ENCODE assay signal across 18 cellular contexts in the genomic region with DNA sequence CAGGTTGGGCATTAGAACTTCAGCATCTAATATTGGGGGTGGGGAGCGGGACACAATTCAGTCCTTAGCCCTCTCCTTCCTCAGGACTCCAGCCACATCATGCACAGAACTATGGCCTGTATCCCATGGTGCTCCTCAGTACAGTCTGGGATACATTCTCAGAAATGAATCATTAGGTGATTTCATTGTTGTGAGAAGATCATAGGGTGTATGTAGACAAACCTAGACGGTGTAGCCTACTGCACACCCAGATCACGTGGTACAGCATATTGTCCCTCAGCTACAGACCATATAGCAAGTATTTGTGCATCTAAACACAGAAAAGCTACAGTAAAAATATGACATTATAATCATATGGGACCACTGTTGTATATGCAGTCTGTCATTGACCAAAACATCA. TPM values are rescaled to one million over a fixed set of nuclear protein-coding genes. Genes with fewer than 3 reads are reported as not detected.
DNase-seq lines count a peak whose midpoint lies in the region; ATAC-seq, FAIRE-seq and TF ChIP-seq lines count a peak whose summit lies in the region.
"Had no signal": no experiment of that assay in that cellular context is flagged by ENCODE, and none has a peak within 500 bp of the region (broad histone marks: within the 10 kb centered on the region; RNA-seq: fewer than 3 reads in every experiment).

No MANE protein-coding gene starts in this region.

- H3K4ac ChIP-seq in IMR-90 (ENCODE audit: low read depth, low read length): no peak overlapping the region

- H3K79me1 ChIP-seq in IMR-90 (ENCODE audit: low read depth in 1 of 2, low read length in 2 of 2): no peaks in the 10 kb centered on the region

- CTCF ChIA-PET in IMR-90 (lab: Yijun Ruan, JAX) (no interaction called here), K562 (lab: Yijun Ruan, JAX; ENCODE audit: low intra/inter-chr PET ratio) (no interaction called here)

- H3K36me3 ChIP-seq in IMR-90 (ENCODE audit: control insufficient read depth, insufficient read depth, low read length) (no peaks in the 10 kb centered on the region), K562 (ENCODE audit: control insufficient read depth, insufficient read depth, low read length) (no peaks in the 10 kb centered on the region)
- H3K36me3 ChIP-seq: BLaER1 had no signal

- no peak overlapping the region for H3K4me3 ChIP-seq in IMR-90 (ENCODE audit: insufficient read depth, low read depth, low read length)
- no peak overlapping the region for H3K4me3 ChIP-seq in K562
- H3K4me3 ChIP-seq: BLaER1, GM12878, GM23338 had no signal

- no peak overlapping the region for H2AK9ac ChIP-seq in IMR-90 (replicated peaks; ENCODE audit: low read depth, low read length, poor library complexity)

- H4K5ac ChIP-seq in IMR-90 (ENCODE audit: low read depth, low read length): no peak overlapping the region

- H3K36me3 Mint-ChIP-seq in activated CD4-positive, alpha-beta T cell treated with anti-CD3 and anti-CD28 coated beads, Interleukin-2, amount 10 ng/mL, durations not matched to agents 24 days and 14 days (ENCODE audit: low read depth): no peaks in the 10 kb centered on the region

- in situ Hi-C loops in IMR-90 (cut with MboI; ENCODE audit: low sequenced_read_pairs): no loop called here
- in situ Hi-C loops in K562 (cut with MboI): no loop called here

- H3K27me3 Mint-ChIP-seq in activated CD4-positive, alpha-beta T cell treated with anti-CD3 and anti-CD28 coated beads, Interleukin-2, amount 10 ng/mL, durations not matched to agents 24 days and 14 days: peaks cover 24% of the 10 kb centered on the region

- H3K79me2 ChIP-seq in K562 (ENCODE audit: control insufficient read depth, insufficient read depth, low read length): no peaks in the 10 kb centered on the region

- no peaks in the 10 kb centered on the region for H3K9me3 ChIP-seq in IMR-90 (ENCODE audit: control insufficient read depth, insufficient read depth, low read length)
- H3K9me3 ChIP-seq in K562 (replicated peaks; ENCODE audit: control insufficient read depth, insufficient read depth, low read depth, low read length): no peaks in the 10 kb centered on the region
- H3K9me3 ChIP-seq: BLaER1 had no signal

- H3K27me3 ChIP-seq in IMR-90 (ENCODE audit: control insufficient read depth, insufficient read depth, low read length) (no peaks in the 10 kb centered on the region; the same call in 1 of the 2 replicates), K562 (ENCODE audit: control insufficient read depth in 2 of 2, insufficient read depth in 2 of 2, low read length in 2 of 2) (peaks cover 0 to 19% of the 10 kb centered on the region in 2 experiments; a peak in 2 of 5 replicates)
- H3K27me3 ChIP-seq: BLaER1 had no signal

- no peaks in the 10 kb centered on the region for H3K9me3 Mint-ChIP-seq in activated CD4-positive, alpha-beta T cell treated with anti-CD3 and anti-CD28 coated beads, Interleukin-2, amount 10 ng/mL, durations not matched to agents 24 days and 14 days
- H3K9me3 Mint-ChIP-seq: GM23338 had no signal

- TF ChIP-seq CTCF in IMR-90 (conservative IDR thresholded peaks at IDR 0.05; ENCODE audit: low read depth, low read length) (no peak), K562 (IDR thresholded peaks at IDR 0.05 in 2 of 3, conservative IDR thresholded peaks at IDR 0.05 in 1 of 3; ENCODE audit: insufficient read depth in 2 of 3, low read depth in 1 of 3, low read length in 3 of 3) (no peak)

- H3K4me2 ChIP-seq in IMR-90 (ENCODE audit: low read depth, low read length) (no peak overlapping the region), K562 (ENCODE audit: insufficient read depth, low read length) (no peak overlapping the region)
- H3K4me2 ChIP-seq: BLaER1, GM23338 had no signal

- H3K4me1 Mint-ChIP-seq in activated CD4-positive, alpha-beta T cell treated with anti-CD3 and anti-CD28 coated beads, Interleukin-2, amount 10 ng/mL, durations not matched to agents 24 days and 14 days: no peaks in the 10 kb centered on the region
- H3K4me1 Mint-ChIP-seq: GM23338 had no signal

- no peak overlapping the region for H3K56ac ChIP-seq in IMR-90 (ENCODE audit: extremely low read depth, insufficient read depth, low read length)

- TF ChIP-seq POLR2A in IMR-90 (IDR thresholded peaks at IDR 0.05; ENCODE audit: low read depth, low read length) (no peak), K562 (conservative IDR thresholded peaks at IDR 0.05) (no peak)

- peak; percentile 22 for DNase-seq in activated CD4-positive, alpha-beta T cell treated with anti-CD3 and anti-CD28 coated beads, Interleukin-2, amount 10 ng/mL, durations not matched to agents 24 days and 14 days
- DNase-seq in activated CD4-positive, alpha-beta T cell treated with anti-CD3 and anti-CD28 coated beads for 4 hours: no peak
- DNase-seq in IMR-90 (no peak), K562 (ENCODE audit: extremely low read depth in 1 of 4, low spot score in 3 of 4) (no peak), kidney tubule cell (ENCODE audit: low spot score) (peak; percentile 20), NCI-H1417 (lab: John Stamatoyannopoulos, UW) (no peak), NCI-H345 (lab: John Stamatoyannopoulos, UW) (no peak)
- no peak for DNase-seq in activated T-cell treated with anti-CD3 and anti-CD28 coated beads, Interleukin-2, amount 50 U/mL, for 48 hours
- DNase-seq: AML-193, DMS53, H7, KG1 had no signal

- dilution Hi-C loops in IMR-90 (cut with HindIII; ENCODE audit: low sequenced_read_pairs, unreplicated experiment): no loop called here

- no CpG with 5 or more reads among the region's 3 CpGs for WGBS in IMR-90 (ENCODE audit: extremely low coverage in 2 of 2, insufficient read length in 1 of 2), 2 experiments
- WGBS in K562 (ENCODE audit: insufficient coverage, low coverage, missing lambda C conversion rate): 2% methylated on average over 3 of the region's 3 CpGs

- intact Hi-C loops in activated CD4-positive, alpha-beta T cell treated with anti-CD3 and anti-CD28 coated beads, Interleukin-2, amount 10 ng/mL, durations not matched to agents 24 days and 14 days (cut with micrococcal nuclease): no loop called here
- intact Hi-C loops in IMR-90 (cut with micrococcal nuclease) (no loop called here), K562 (cut with micrococcal nuclease) (no loop called here)

- no peak for TF ChIP-seq RAD21 in IMR-90 (IDR thresholded peaks at IDR 0.05; ENCODE audit: low read length)
- no peak for TF ChIP-seq RAD21 in K562 (CRISPR knock-in tag; conservative IDR thresholded peaks at IDR 0.05 in 1 of 2, IDR thresholded peaks at IDR 0.05 in 1 of 2)

- H3K4me3 Mint-ChIP-seq in activated CD4-positive, alpha-beta T cell treated with anti-CD3 and anti-CD28 coated beads, Interleukin-2, amount 10 ng/mL, durations not matched to agents 24 days and 14 days: no peak overlapping the region
- H3K4me3 Mint-ChIP-seq: GM23338 had no signal

- H3K9ac ChIP-seq in IMR-90 (ENCODE audit: low read depth, low read length): no peak overlapping the region
- no peak overlapping the region for H3K9ac ChIP-seq in K562 (ENCODE audit: insufficient read depth in 1 of 2, low read depth in 2 of 2, low read length in 2 of 2)
- H3K9ac ChIP-seq: BLaER1 had no signal

- no peak overlapping the region for H3K23ac ChIP-seq in IMR-90 (ENCODE audit: low read depth, low read length)

- ATAC-seq in IMR-90 (ENCODE audit: low read depth) (no peak), K562 (no peak)
- ATAC-seq: GM12878, GM23338 had no signal

- FAIRE-seq in K562 (lab: Jason Lieb, UNC): no peak
- FAIRE-seq: GM12878, GM18507, HTR-8/SVneo had no signal

- H3K27ac ChIP-seq in IMR-90 (ENCODE audit: insufficient read depth, low read length): no peak overlapping the region
- no peak overlapping the region for H3K27ac ChIP-seq in K562 (ENCODE audit: extremely low read depth, low read depth, low read length)
- H3K27ac ChIP-seq: 22Rv1, BLaER1 had no signal

- no peak overlapping the region for H2BK15ac ChIP-seq in IMR-90 (ENCODE audit: low read depth, low read length)

- H3K9me1 ChIP-seq in IMR-90 (ENCODE audit: insufficient read depth, low read length): no peaks in the 10 kb centered on the region
- no peaks in the 10 kb centered on the region for H3K9me1 ChIP-seq in K562 (ENCODE audit: control insufficient read depth, insufficient read depth, low read length)

- H2AK5ac ChIP-seq in IMR-90 (ENCODE audit: low read depth, low read length): no peak overlapping the region

- H2BK120ac ChIP-seq in IMR-90 (ENCODE audit: low read depth, low read length): no peak overlapping the region

- BruUV-seq in IMR-90 (replicated peaks; lab: Mats Ljungman, UMichigan) (no TSS peak), K562 (replicated peaks; lab: Mats Ljungman, UMichigan) (no TSS peak)

- H4K20me1 ChIP-seq in IMR-90 (ENCODE audit: insufficient read depth, low read length) (no peaks in the 10 kb centered on the region), K562 (replicated peaks; ENCODE audit: control insufficient read depth, insufficient read depth, low read length) (no peaks in the 10 kb centered on the region)
- H4K20me1 ChIP-seq: BLaER1 had no signal

- no peak for TF ChIP-seq EP300 in K562 (IDR thresholded peaks at IDR 0.05; ENCODE audit: low read length)

- no peak overlapping the region for H3K27ac Mint-ChIP-seq in activated CD4-positive, alpha-beta T cell treated with anti-CD3 and anti-CD28 coated beads, Interleukin-2, amount 10 ng/mL, durations not matched to agents 24 days and 14 days
- H3K27ac Mint-ChIP-seq: GM23338 had no signal

- no peaks in the 10 kb centered on the region for H3K4me1 ChIP-seq in IMR-90 (ENCODE audit: control insufficient read depth, insufficient read depth, low read length)
- H3K4me1 ChIP-seq in K562 (replicated peaks in 1 of 2; ENCODE audit: control insufficient read depth in 2 of 2, insufficient read depth in 2 of 2, low read length in 2 of 2): peaks cover 0 to 7% of the 10 kb centered on the region in 2 experiments; a peak in 2 of 5 replicates
- H3K4me1 ChIP-seq: BLaER1 had no signal

- POLR2A ChIA-PET in IMR-90 (lab: Charles Lee; ENCODE audit: unreplicated experiment) (no interaction called here), K562 (lab: Yijun Ruan, JAX) (interaction anchor here (1.0 kb wide), 1 partner anchor 9 kb away, joined by 7 read pairs; no protein-coding TSS in a partner anchor)

- no peak overlapping the region for H3K14ac ChIP-seq in IMR-90 (replicated peaks; ENCODE audit: low read depth, low read length)

- no peak overlapping the region for H3K18ac ChIP-seq in IMR-90 (ENCODE audit: low read depth, low read length)

- no peak overlapping the region for H2AFZ ChIP-seq in IMR-90 (replicated peaks; ENCODE audit: low read length, poor library complexity)
- no peak overlapping the region for H2AFZ ChIP-seq in K562 (ENCODE audit: low read depth, low read length)
- H2AFZ ChIP-seq: GM23338 had no signal

- no peak overlapping the region for H2BK20ac ChIP-seq in IMR-90 (ENCODE audit: low read depth, low read length)

- no peak overlapping the region for H2BK5ac ChIP-seq in IMR-90 (ENCODE audit: low read depth, low read length, poor library complexity, severe bottlenecking)

- H4K8ac ChIP-seq in IMR-90 (ENCODE audit: low read depth in 2 of 2, low read length in 2 of 2): no peak overlapping the region

- no peak overlapping the region for H4K91ac ChIP-seq in IMR-90 (ENCODE audit: insufficient read depth, low read depth, low read length)

RNA-seq across cellular contexts. Expression of gene IMP4, which starts 23.2 kb away (rescaled TPM):
- total RNA-seq in activated CD4-positive, alpha-beta T cell treated with anti-CD3 and anti-CD28 coated beads, Interleukin-2, amount 10 ng/mL, durations not matched to agents 24 days and 14 days: 177 and 178 TPM in 2 replicates
- total RNA-seq in IMR-90 (2012; rRNA removed) (127 and 154 TPM in 2 replicates), K562 (2014; rRNA removed) (187 and 239 TPM in 2 replicates), K562 (2014; rRNA removed; fragmentation: Illumina TruSeq; extraction: Trizol) (42.1 and 52.9 TPM in 2 replicates), K562 (2015; rRNA removed; fragmentation: Illumina TruSeq; extraction: Trizol) (97.8 and 103 TPM in 2 replicates), K562 (2021) (164 and 167 TPM in 2 replicates)
- polyA plus RNA-seq in IMR-90 (2012; rRNA removed) (169 and 187 TPM in 2 replicates), K562 (2011; rRNA removed) (127 and 158 TPM in 2 replicates), K562 (2014; fragmentation: Illumina TruSeq; extraction: Trizol) (100.0 and 155 TPM in 2 replicates), K562 (2014; fragmentation: Nextera tagmentation; extraction: Ambion mirVana) (10 to 100 TPM; 35.4 to 53.3 TPM), K562 (2014; rRNA removed) (209 and 231 TPM in 2 replicates)
- 158 and 206 TPM in 2 replicates for polyA plus RNA-seq in IMR-90 (2012; cell fraction: cytosol; rRNA removed)
- polyA plus RNA-seq in IMR-90 (2012; cell fraction: nucleus; rRNA removed; ENCODE audit: low replicate concordance): 143 and 362 TPM in 2 replicates
- 74.0 and 256 TPM in 2 replicates for total RNA-seq in K562 (2011; cell fraction: chromatin; rRNA removed; ENCODE audit: low replicate concordance)
- 209 and 220 TPM in 2 replicates for total RNA-seq in K562 (2011; cell fraction: nucleolus; rRNA removed)
- 139 and 147 TPM in 2 replicates for total RNA-seq in K562 (2011; cell fraction: nucleoplasm; rRNA removed)
- polyA plus RNA-seq in K562 (2011; cell fraction: cytosol; rRNA removed): 271 and 517 TPM in 2 replicates
- polyA plus RNA-seq in K562 (2011; cell fraction: nucleus; rRNA removed): 407 and 557 TPM in 2 replicates
- 134 and 149 TPM in 2 replicates for polyA plus RNA-seq in K562 (2012)
- 51.7 and 70.1 TPM in 2 replicates for polyA minus RNA-seq in K562 (2011; rRNA and poly(A)+ RNA removed)
- polyA minus RNA-seq in K562 (2011; cell fraction: cytosol; rRNA and poly(A)+ RNA removed): 78.1 and 83.2 TPM in 2 replicates
- 115 and 121 TPM in 2 replicates for polyA minus RNA-seq in K562 (2011; cell fraction: nucleus; rRNA and poly(A)+ RNA removed)

RNA-seq across cellular contexts. Expression of gene PTPN18, which starts 36.3 kb away (rescaled TPM):
- 61.7 and 61.9 TPM in 2 replicates for total RNA-seq in activated CD4-positive, alpha-beta T cell treated with anti-CD3 and anti-CD28 coated beads, Interleukin-2, amount 10 ng/mL, durations not matched to agents 24 days and 14 days
- 7.2 and 9.7 TPM in 2 replicates for total RNA-seq in IMR-90 (2012; rRNA removed)
- 13.4 and 15.5 TPM in 2 replicates for polyA plus RNA-seq in IMR-90 (2012; rRNA removed)
- polyA plus RNA-seq in IMR-90 (2012; cell fraction: cytosol; rRNA removed): 8.1 and 12.2 TPM in 2 replicates
- polyA plus RNA-seq in IMR-90 (2012; cell fraction: nucleus; rRNA removed; ENCODE audit: low replicate concordance): 64.3 and 68.2 TPM in 2 replicates
- 213 and 354 TPM in 2 replicates for total RNA-seq in K562 (2011; cell fraction: chromatin; rRNA removed; ENCODE audit: low replicate concordance)
- 191 TPM in 2 replicates for total RNA-seq in K562 (2011; cell fraction: nucleolus; rRNA removed)
- 220 and 291 TPM in 2 replicates for total RNA-seq in K562 (2011; cell fraction: nucleoplasm; rRNA removed)
- 49.6 and 57.0 TPM in 2 replicates for total RNA-seq in K562 (2014; rRNA removed)
- total RNA-seq in K562 (2014; rRNA removed; fragmentation: Illumina TruSeq; extraction: Trizol): 36.9 and 37.6 TPM in 2 replicates
- 35.2 and 38.5 TPM in 2 replicates for total RNA-seq in K562 (2015; rRNA removed; fragmentation: Illumina TruSeq; extraction: Trizol)
- total RNA-seq in K562 (2021): 64.0 and 64.4 TPM in 2 replicates
- 51.0 and 58.7 TPM in 2 replicates for polyA plus RNA-seq in K562 (2011; rRNA removed)
- polyA plus RNA-seq in K562 (2011; cell fraction: cytosol; rRNA removed): 53.2 and 74.2 TPM in 2 replicates
- polyA plus RNA-seq in K562 (2011; cell fraction: nucleus; rRNA removed): 140 and 232 TPM in 2 replicates
- 44.4 and 61.5 TPM in 2 replicates for polyA plus RNA-seq in K562 (2012)
- polyA plus RNA-seq in K562 (2014; fragmentation: Illumina TruSeq; extraction: Trizol): 79.5 and 90.7 TPM in 2 replicates
- polyA plus RNA-seq in K562 (2014; fragmentation: Nextera tagmentation; extraction: Ambion mirVana): 10 to 100 TPM; 11.6 to 19.3 TPM
- 67.4 and 76.7 TPM in 2 replicates for polyA plus RNA-seq in K562 (2014; rRNA removed)
- polyA minus RNA-seq in K562 (2011; rRNA and poly(A)+ RNA removed): 42.3 and 45.7 TPM in 2 replicates
- 31.4 and 33.8 TPM in 2 replicates for polyA minus RNA-seq in K562 (2011; cell fraction: cytosol; rRNA and poly(A)+ RNA removed)
- 74.3 and 76.3 TPM in 2 replicates for polyA minus RNA-seq in K562 (2011; cell fraction: nucleus; rRNA and poly(A)+ RNA removed)

Comparison
In these comparisons a context has a peak if more than half of its experiments do, and no peak if none do; other contexts are left out.
1. DNase-seq: peak in activated CD4-positive, alpha-beta T cell treated with anti-CD3 and anti-CD28 coated beads, Interleukin-2, amount 10 ng/mL, durations not matched to agents 24 days and 14 days (single experiment) and kidney tubule cell (single experiment); none in activated CD4-positive, alpha-beta T cell treated with anti-CD3 and anti-CD28 coated beads for 4 hours (0 of 2), IMR-90 (single experiment), K562 (0 of 4), activated T-cell treated with anti-CD3 and anti-CD28 coated beads, Interleukin-2, amount 50 U/mL, for 48 hours (0 of 2), NCI-H1417 (0 of 3) and NCI-H345 (single experiment).